Comparison of ENCODE assay signal across 8 cellular contexts in genomic region chr11:18105086-18105801, GRCh38. TPM values are rescaled to one million over a fixed set of nuclear protein-coding genes. Genes with fewer than 3 reads are reported as not detected.
DNase-seq lines count a peak whose midpoint lies in the region; ATAC-seq and TF ChIP-seq lines count a peak whose summit lies in the region.

No MANE protein-coding gene starts in this region.

- no peak for TF ChIP-seq CTCF in right lobe of liver (IDR thresholded peaks at IDR 0.05)
- no peak for TF ChIP-seq CTCF in upper lobe of right lung (IDR thresholded peaks at IDR 0.05)

- H3K4me3 ChIP-seq in right lobe of liver (peak overlapping the region; percentile 75 to 95 (median 82)), upper lobe of right lung (peak overlapping the region; percentile 91)

- H3K27ac ChIP-seq in right lobe of liver (peak overlapping the region in 1 of 3 donors; percentile 52), upper lobe of right lung (peak overlapping the region; percentile 76)

- peaks cover 22% of the 10 kb centered on the region for H3K36me3 Mint-ChIP-seq in activated naive CD4-positive, alpha-beta T cell treated with anti-CD3 and anti-CD28 coated beads, Interleukin-2, amount 10 ng/mL, durations not matched to agents 7 days and 5 days
- H3K36me3 Mint-ChIP-seq in activated naive CD8-positive, alpha-beta T cell treated with anti-CD3 and anti-CD28 coated beads for 36 hours: peaks cover 31% of the 10 kb centered on the region

- ATAC-seq in right lobe of liver (peak in 1 of 4 donors; percentile 8), upper lobe of right lung (no peak), GM21529 (IDR thresholded peaks at IDR 0.05; ENCODE audit: unreplicated experiment) (no peak)

- no peaks in the 10 kb centered on the region for H3K36me3 ChIP-seq in right lobe of liver
- peaks cover 30% of the 10 kb centered on the region for H3K36me3 ChIP-seq in upper lobe of right lung

- H3K4me1 ChIP-seq in right lobe of liver (peaks cover 0 to 9% (median 2%) of the 10 kb centered on the region in 4 donors), upper lobe of right lung (peaks cover 13% of the 10 kb centered on the region)

- H3K27me3 Mint-ChIP-seq in activated naive CD4-positive, alpha-beta T cell treated with anti-CD3 and anti-CD28 coated beads, Interleukin-2, amount 10 ng/mL, durations not matched to agents 7 days and 5 days: peaks cover 7% of the 10 kb centered on the region
- H3K27me3 Mint-ChIP-seq in activated naive CD8-positive, alpha-beta T cell treated with anti-CD3 and anti-CD28 coated beads for 36 hours: peaks cover 5% of the 10 kb centered on the region

- H3K4me1 Mint-ChIP-seq in activated naive CD4-positive, alpha-beta T cell treated with anti-CD3 and anti-CD28 coated beads, Interleukin-2, amount 10 ng/mL, durations not matched to agents 7 days and 5 days: peaks cover 22% of the 10 kb centered on the region
- peaks cover 37% of the 10 kb centered on the region for H3K4me1 Mint-ChIP-seq in activated naive CD8-positive, alpha-beta T cell treated with anti-CD3 and anti-CD28 coated beads for 36 hours

- peak overlapping the region; percentile 91 for H3K4me3 Mint-ChIP-seq in activated naive CD4-positive, alpha-beta T cell treated with anti-CD3 and anti-CD28 coated beads, Interleukin-2, amount 10 ng/mL, durations not matched to agents 7 days and 5 days
- peak overlapping the region; percentile 92 for H3K4me3 Mint-ChIP-seq in activated naive CD8-positive, alpha-beta T cell treated with anti-CD3 and anti-CD28 coated beads for 36 hours

- CTCF ChIA-PET in activated naive CD4-positive, alpha-beta T cell treated with anti-CD3 and anti-CD28 coated beads, Interleukin-2, amount 10 ng/mL, durations not matched to agents 7 days and 5 days (lab: Charles Lee): interaction anchor here (0.6 to 3.7 kb wide), 9 partner anchors 11 to 655 kb away, joined by 3 to 27 read pairs (median 5); no protein-coding TSS in a partner anchor

- TF ChIP-seq POLR2A in right lobe of liver (IDR thresholded peaks at IDR 0.05): no peak

- 36% methylated on average over 17 of the region's 29 CpGs for WGBS in right lobe of liver (ENCODE audit: insufficient coverage, low coverage, low lambda C conversion rate, missing lambda C conversion rate)

- H3K27me3 ChIP-seq in right lobe of liver: no peaks in the 10 kb centered on the region
- H3K27me3 ChIP-seq in upper lobe of right lung: no peaks in the 10 kb centered on the region

- DNase-seq in activated naive CD4-positive, alpha-beta T cell treated with anti-CD3 and anti-CD28 coated beads, Interleukin-2, amount 10 ng/mL, durations not matched to agents 7 days and 5 days: no peak
- DNase-seq in activated naive CD4-positive, alpha-beta T cell treated with anti-CD3 and anti-CD28 coated beads, Interleukin-2, amount 50 U/mL, for 16 hours: no peak
- no peak for DNase-seq in activated naive CD8-positive, alpha-beta T cell treated with anti-CD3 and anti-CD28 coated beads for 36 hours
- DNase-seq in right lobe of liver (no peak), upper lobe of right lung (no peak), glomerular visceral epithelial cell (ENCODE audit: extremely low spot score) (no peak), NCI-H1105 (lab: John Stamatoyannopoulos, UW) (no peak)

- no peaks in the 10 kb centered on the region for H3K9me3 Mint-ChIP-seq in activated naive CD4-positive, alpha-beta T cell treated with anti-CD3 and anti-CD28 coated beads, Interleukin-2, amount 10 ng/mL, durations not matched to agents 7 days and 5 days
- H3K9me3 Mint-ChIP-seq in activated naive CD8-positive, alpha-beta T cell treated with anti-CD3 and anti-CD28 coated beads for 36 hours: no peaks in the 10 kb centered on the region

- H3K27ac Mint-ChIP-seq in activated naive CD4-positive, alpha-beta T cell treated with anti-CD3 and anti-CD28 coated beads, Interleukin-2, amount 10 ng/mL, durations not matched to agents 7 days and 5 days: peak overlapping the region; percentile 81
- peak overlapping the region; percentile 86 for H3K27ac Mint-ChIP-seq in activated naive CD8-positive, alpha-beta T cell treated with anti-CD3 and anti-CD28 coated beads for 36 hours

- H3K9me3 ChIP-seq in right lobe of liver: no peaks in the 10 kb centered on the region
- no peaks in the 10 kb centered on the region for H3K9me3 ChIP-seq in upper lobe of right lung

- intact Hi-C loops in right lobe of liver (cut with DNase I) (no loop called here), upper lobe of right lung (cut with DNase I) (no loop called here)

RNA-seq across cellular contexts. Expression of gene SAAL1, which starts 0.6 kb away (rescaled TPM):
- total RNA-seq in activated naive CD8-positive, alpha-beta T cell treated with anti-CD3 and anti-CD28 coated beads for 36 hours: 10 to 100 TPM; 52.2 to 52.4 TPM
- 1 to 10 TPM; 4.2 to 6.8 (median 5.6) TPM for total RNA-seq in right lobe of liver
- 8.8 TPM for total RNA-seq in upper lobe of right lung

RNA-seq across cellular contexts. Expression of gene MRGPRX3, which starts 27.1 kb away (rescaled TPM):
- total RNA-seq in activated naive CD8-positive, alpha-beta T cell treated with anti-CD3 and anti-CD28 coated beads for 36 hours: not detected
- under 1 TPM in 1 of 6 experiments, not detected in 5; 0.16 TPM for total RNA-seq in right lobe of liver
- total RNA-seq in upper lobe of right lung: not detected

RNA-seq across cellular contexts. Expression of gene TPH1, which starts 59.2 kb away (rescaled TPM):
- 1 to 10 TPM in 1 of 2 experiments, under 1 TPM in 1; 0.46 to 1.0 TPM for total RNA-seq in activated naive CD8-positive, alpha-beta T cell treated with anti-CD3 and anti-CD28 coated beads for 36 hours
- total RNA-seq in right lobe of liver (under 1 TPM in 5 of 6 experiments, not detected in 1; 0.07 to 0.25 (median 0.12) TPM), upper lobe of right lung (0.29 TPM)
